ENCODE assay signal across 16 cellular contexts in the genomic region with DNA sequence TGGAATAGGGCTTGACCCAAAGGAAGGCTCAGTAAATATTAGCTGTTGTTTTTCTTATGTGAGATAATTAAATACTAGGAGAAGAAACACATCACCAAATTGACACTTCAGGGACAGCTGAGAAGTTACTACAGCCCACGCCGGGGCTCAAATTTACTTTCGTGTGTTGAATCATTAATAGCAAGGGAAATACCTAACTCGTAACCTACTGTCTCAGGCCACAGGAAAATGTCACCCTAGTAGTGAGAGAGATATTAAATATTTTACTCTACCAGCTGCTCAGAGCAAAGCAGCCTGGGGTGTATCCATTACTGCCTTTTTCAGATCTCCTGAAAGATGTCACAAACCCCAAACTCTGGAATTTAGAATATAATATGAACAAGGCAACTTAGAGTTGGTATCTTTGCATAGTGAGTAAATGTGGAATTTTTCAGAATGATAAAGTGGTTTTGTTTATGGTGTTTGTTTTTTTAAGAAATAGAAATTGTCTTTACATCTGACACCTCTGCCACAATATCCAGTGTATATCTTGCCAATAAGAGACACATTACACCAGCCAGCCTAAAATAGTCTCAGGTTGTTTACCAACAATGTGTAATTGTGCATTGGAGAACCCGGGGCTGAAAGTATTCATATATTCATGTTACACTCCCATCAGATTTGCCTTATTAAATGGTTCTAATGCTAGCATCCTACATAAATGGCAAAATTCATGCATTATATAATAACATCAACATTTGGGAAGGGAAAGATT. TPM values are rescaled to one million over a fixed set of nuclear protein-coding genes. Genes with fewer than 3 reads are reported as not detected.
DNase-seq lines count a peak whose midpoint lies in the region; ATAC-seq, FAIRE-seq and TF ChIP-seq lines count a peak whose summit lies in the region.
"Had no signal": no experiment of that assay in that cellular context is flagged by ENCODE, and none has a peak within 500 bp of the region (broad histone marks: within the 10 kb centered on the region; RNA-seq: fewer than 3 reads in every experiment).

No MANE protein-coding gene starts in this region.

- no peak overlapping the region for H3K4me3 Mint-ChIP-seq in activated naive CD8-positive, alpha-beta T cell treated with anti-CD3 and anti-CD28 coated beads, Interleukin-2, amount 50 U/mL, for 24 hours
- H3K4me3 Mint-ChIP-seq: activated naive CD4-positive, alpha-beta T cell treated with anti-CD3 and anti-CD28 coated beads, Interleukin-2, amount 50 U/mL, for 24 hours had no signal

- H3K36me3 Mint-ChIP-seq in activated naive CD8-positive, alpha-beta T cell treated with anti-CD3 and anti-CD28 coated beads, Interleukin-2, amount 50 U/mL, for 24 hours (ENCODE audit: low read depth) = no peaks in the 10 kb centered on the region
- H3K36me3 Mint-ChIP-seq: activated naive CD4-positive, alpha-beta T cell treated with anti-CD3 and anti-CD28 coated beads, Interleukin-2, amount 50 U/mL, for 24 hours had no signal

- H3K27ac ChIP-seq in GM12878 (ENCODE audit: control insufficient read depth, insufficient read depth) = no peak overlapping the region
- H3K27ac ChIP-seq: left lung, prostate gland, SJSA1 had no signal

- H3K4me1 ChIP-seq in GM12878 (ENCODE audit: control insufficient read depth, insufficient read depth, low read length) = no peaks in the 10 kb centered on the region
- H3K4me1 ChIP-seq: left lung, prostate gland had no signal

- POLR2A ChIA-PET in GM12878 (lab: Charles Lee) = interaction anchor here (0.6 to 1.4 kb wide), 2 partner anchors 83 to 547 kb away, joined by 3 to 4 read pairs; no protein-coding TSS in a partner anchor

- no peak overlapping the region for H2AFZ ChIP-seq in GM12878 (ENCODE audit: control insufficient read depth, low read depth, low read length)

- no peak for TF ChIP-seq CTCF in GM12878 (IDR thresholded peaks at IDR 0.05 in 2 of 3, conservative IDR thresholded peaks at IDR 0.05 in 1 of 3; ENCODE audit: control insufficient read depth in 2 of 3, extremely low read depth in 1 of 3, insufficient read depth in 1 of 3, low read depth in 3 of 3, low read length in 3 of 3)

- no peak overlapping the region for H3K9ac ChIP-seq in GM12878 (ENCODE audit: control insufficient read depth, insufficient read depth, low read length)

- no peaks in the 10 kb centered on the region for H4K20me1 ChIP-seq in GM12878 (ENCODE audit: control insufficient read depth, insufficient read depth)

- no peak for TF ChIP-seq RAD21 in GM12878 (IDR thresholded peaks at IDR 0.05; ENCODE audit: insufficient read depth, low read depth, low read length)

- no peak for TF ChIP-seq POLR2A in GM12878 (IDR thresholded peaks at IDR 0.05; ENCODE audit: low read depth, low read length)

- no peak for DNase-seq in GM18507 (ENCODE audit: extremely low spot score, insufficient read length, low read depth)
- peak; percentile 38 for DNase-seq in GM12878 (ENCODE audit: low read depth, low spot score)
- no peak for DNase-seq in activated T-cell treated with anti-CD3 and anti-CD28 coated beads, Interleukin-2, amount 50 U/mL, for 1 hour
- DNase-seq in activated naive CD8-positive, alpha-beta T cell treated with anti-CD3 and anti-CD28 coated beads, Interleukin-2, amount 50 U/mL, for 24 hours = no peak
- no peak for DNase-seq in HCEC 1CT
- DNase-seq in T-helper 9 cell = no peak
- DNase-seq: cortex of kidney, Karpas-422, left lung, NCI-H510A had no signal

- peak; percentile 81 for FAIRE-seq in GM18507 (lab: Jason Lieb, UNC)
- peak; percentile 57 for FAIRE-seq in GM12878 (lab: Jason Lieb, UNC)

- SMC1A ChIA-PET in GM12878 (lab: Charles Lee; ENCODE audit: uncharacterized antibody, unreplicated experiment) = interaction anchor here (0.8 to 2.1 kb wide), 5 partner anchors 9 to 84 kb away, joined by 3 to 10 read pairs (median 5); no protein-coding TSS in a partner anchor

- no peak overlapping the region for H3K4me2 ChIP-seq in GM12878 (ENCODE audit: control insufficient read depth, insufficient read depth)

- CTCF ChIA-PET in GM12878 (lab: Yijun Ruan, JAX) = interaction anchor here (0.9 to 1.1 kb wide), 2 partner anchors 204 to 866 kb away, joined by 3 to 5 read pairs; no protein-coding TSS in a partner anchor

- RAD21 ChIA-PET in GM12878 (lab: Charles Lee; ENCODE audit: unreplicated experiment) = interaction anchor here (0.6 to 0.9 kb wide), 4 partner anchors 83 to 133 kb away, joined by 3 to 4 read pairs (median 3); a partner anchor contains a TSS

- H3K9me3 Mint-ChIP-seq in activated naive CD8-positive, alpha-beta T cell treated with anti-CD3 and anti-CD28 coated beads, Interleukin-2, amount 50 U/mL, for 24 hours = peaks cover 3% of the 10 kb centered on the region

- no peaks in the 10 kb centered on the region for H3K27me3 ChIP-seq in GM12878 (replicated peaks in 1 of 2; ENCODE audit: control insufficient read depth in 2 of 2, insufficient read depth in 2 of 2, low read length in 1 of 2)
- H3K27me3 ChIP-seq: left lung, SJSA1 had no signal

- peak in 1 of 2 experiments; percentile 63; a peak in 1 of 4 replicates for TF ChIP-seq EP300 in GM12878 (IDR thresholded peaks at IDR 0.05; ENCODE audit: borderline replicate concordance in 1 of 2, control insufficient read depth in 1 of 2, low read depth in 2 of 2, low read length in 2 of 2)

- no peaks in the 10 kb centered on the region for H3K79me2 ChIP-seq in GM12878 (ENCODE audit: control insufficient read depth, insufficient read depth, low read length)

- no peaks in the 10 kb centered on the region for H3K27me3 Mint-ChIP-seq in activated naive CD8-positive, alpha-beta T cell treated with anti-CD3 and anti-CD28 coated beads, Interleukin-2, amount 50 U/mL, for 24 hours
- H3K27me3 Mint-ChIP-seq: activated naive CD4-positive, alpha-beta T cell treated with anti-CD3 and anti-CD28 coated beads, Interleukin-2, amount 50 U/mL, for 24 hours had no signal

- BruUV-seq in GM12878 (replicated peaks; lab: Mats Ljungman, UMichigan) = no TSS peak

- no peaks in the 10 kb centered on the region for H3K9me3 ChIP-seq in GM12878 (replicated peaks; ENCODE audit: control insufficient read depth, insufficient read depth, low read length)
- H3K9me3 ChIP-seq: left lung, prostate gland, SJSA1 had no signal

- ATAC-seq in GM21381 (IDR thresholded peaks at IDR 0.05; ENCODE audit: unreplicated experiment) (peak; percentile 94), HG03060 (IDR thresholded peaks at IDR 0.05; ENCODE audit: low read depth, unreplicated experiment) (peak; percentile 87), GM12878 (peak; percentile 96)
- no peak for ATAC-seq in activated naive CD8-positive, alpha-beta T cell treated with anti-CD3 and anti-CD28 coated beads, Interleukin-2, amount 50 U/mL, for 24 hours
- ATAC-seq: activated CD4-positive, CD25-positive, alpha-beta regulatory T cell treated with anti-CD3 and anti-CD28 coated beads, Interleukin-2, amount 50 U/mL, for 24 hours; left lung had no signal

- peaks cover 10% of the 10 kb centered on the region for H3K4me1 Mint-ChIP-seq in activated naive CD8-positive, alpha-beta T cell treated with anti-CD3 and anti-CD28 coated beads, Interleukin-2, amount 50 U/mL, for 24 hours
- H3K4me1 Mint-ChIP-seq: activated naive CD4-positive, alpha-beta T cell treated with anti-CD3 and anti-CD28 coated beads, Interleukin-2, amount 50 U/mL, for 24 hours had no signal

- WGBS in GM12878 (ENCODE audit: insufficient coverage, insufficient replicate concordance, low lambda C conversion rate, missing lambda C conversion rate) = 0% methylated on average over 5 of the region's 5 CpGs

- H3K27ac Mint-ChIP-seq in activated naive CD8-positive, alpha-beta T cell treated with anti-CD3 and anti-CD28 coated beads, Interleukin-2, amount 50 U/mL, for 24 hours = no peak overlapping the region
- H3K27ac Mint-ChIP-seq: activated naive CD4-positive, alpha-beta T cell treated with anti-CD3 and anti-CD28 coated beads, Interleukin-2, amount 50 U/mL, for 24 hours had no signal

- no peaks in the 10 kb centered on the region for H3K36me3 ChIP-seq in GM12878 (ENCODE audit: control insufficient read depth in 2 of 2, insufficient read depth in 2 of 2, low read length in 1 of 2)
- H3K36me3 ChIP-seq: left lung, prostate gland had no signal

- in situ Hi-C loops in GM12878 (cut with MboI) = no loop called here

- intact Hi-C loops in GM12878 (cut with micrococcal nuclease; ENCODE audit: unreplicated experiment) = loop anchor here (2.0 to 10.0 kb wide), 2 partner anchors 84 to 120 kb away; no protein-coding TSS in a partner anchor

- no peak overlapping the region for H3K4me3 ChIP-seq in GM12878
- H3K4me3 ChIP-seq: left lung, prostate gland, SJSA1 had no signal

TF ChIP-seq in GM12878, 131 proteins besides CTCF, POLR2A, EP300 and RAD21 (continues in another document):
- TF ChIP-seq NFXL1 (IDR thresholded peaks at IDR 0.05; ENCODE audit: borderline replicate concordance) = no peak
- TF ChIP-seq TCF12 (IDR thresholded peaks at IDR 0.05; ENCODE audit: low read depth, low read length) = no peak
- 0 out of 2 replicates have a peak, but pooled peaks have one; percentile 45 for TF ChIP-seq BCL11A (IDR thresholded peaks at IDR 0.05; ENCODE audit: low read depth, low read length)
- no peak for TF ChIP-seq YY1 (IDR thresholded peaks at IDR 0.05; ENCODE audit: low read depth, low read length)
- TF ChIP-seq ASH2L (IDR thresholded peaks at IDR 0.05; ENCODE audit: borderline replicate concordance, low read depth) = no peak

RNA-seq across cellular contexts. Expression of a gene that starts 48.4 kb away (rescaled TPM):
- 0.96 and 1.5 TPM in 2 replicates for total RNA-seq in GM12878 (2013; cell fraction: nucleolus; rRNA removed)
- under 0.01 and 0.06 TPM in 2 replicates for total RNA-seq in GM12878 (2014; rRNA removed)
- total RNA-seq in GM12878 (2014; rRNA removed; fragmentation: Illumina TruSeq; extraction: Trizol) = 0.09 and 0.18 TPM in 2 replicates
- total RNA-seq in GM12878 (2021) = 0.16 and 0.23 TPM in 2 replicates
- polyA plus RNA-seq in GM12878 (2011; ENCODE audit: low read depth) = 0.13 TPM
- polyA plus RNA-seq in GM12878 (2011; rRNA removed) = 0.37 and 0.78 TPM in 2 replicates
- 0.31 and 0.38 TPM in 2 replicates for polyA plus RNA-seq in GM12878 (2011; cell fraction: cytosol; rRNA removed)
- 0.44 and 0.72 TPM in 2 replicates for polyA plus RNA-seq in GM12878 (2011; cell fraction: nucleus; rRNA removed)
- polyA plus RNA-seq in GM12878 (2012) = 0.43 and 0.48 TPM in 2 replicates
- 0.08 and 0.21 TPM in 2 replicates for polyA plus RNA-seq in GM12878 (2014; fragmentation: Illumina TruSeq; extraction: Trizol)
- polyA plus RNA-seq in GM12878 (2014; fragmentation: Nextera tagmentation; extraction: Ambion mirVana) = under 1 TPM; 0.03 to 0.05 TPM
- polyA plus RNA-seq in GM12878 (2014; rRNA removed) = 0.04 and 0.12 TPM in 2 replicates
- polyA plus RNA-seq in GM12878 (2016; fragmentation: Nextera tagmentation; extraction: Ambion mirVana) = under 1 TPM; 0.10 to 0.36 TPM
- 0.72 and 2.6 TPM in 2 replicates for polyA minus RNA-seq in GM12878 (2011; rRNA and poly(A)+ RNA removed)
- polyA minus RNA-seq in GM12878 (2011; cell fraction: cytosol; rRNA and poly(A)+ RNA removed) = 1.7 TPM in 1 of 2 replicates, not detected in the other
- 0.12 and 0.57 TPM in 2 replicates for polyA minus RNA-seq in GM12878 (2011; cell fraction: nucleus; rRNA and poly(A)+ RNA removed)
